In genomic region chr7:133009426-133009825, GRCh38 we compare ENCODE assay signal across 25 cellular contexts.
"Had no signal": no experiment of that assay in that cellular context is flagged by ENCODE, and none has a peak within 500 bp of the region (broad histone marks: within the 10 kb centered on the region; RNA-seq: fewer than 3 reads in every experiment).

No MANE protein-coding gene starts in this region.

- DNase-seq: activated CD4-positive, alpha-beta T cell treated with anti-CD3 and anti-CD28 coated beads, Interleukin-2, amount 10 ng/mL, durations not matched to agents 7 days and 5 days; activated CD4-positive, CD25-positive, alpha-beta regulatory T cell treated with anti-CD3 and anti-CD28 coated beads, Interleukin-2, amount 50 U/mL, for 72 hours; activated CD8-positive, alpha-beta T cell treated with anti-CD3 and anti-CD28 coated beads, Interleukin-2, amount 10 ng/mL, durations not matched to agents 7 days and 5 days; adrenal gland; dorsolateral prefrontal cortex; effector memory CD8-positive, alpha-beta T cell; esophagus squamous epithelium; hypothalamus; left cardiac atrium; right cardiac atrium; stimulated activated CD4-positive, alpha-beta T cell treated with anti-CD3 and anti-CD28 coated beads, Interleukin-1b, Interleukin-23, amount 100 ng/mL, for 48 hours; testis had no signal

- H3K4me1 Mint-ChIP-seq: activated CD4-positive, alpha-beta T cell treated with anti-CD3 and anti-CD28 coated beads, Interleukin-2, amount 10 ng/mL, durations not matched to agents 7 days and 5 days; nephron had no signal

- H3K27ac Mint-ChIP-seq: activated CD4-positive, alpha-beta T cell treated with anti-CD3 and anti-CD28 coated beads, Interleukin-2, amount 10 ng/mL, durations not matched to agents 7 days and 5 days; activated CD8-positive, alpha-beta T cell treated with anti-CD3 and anti-CD28 coated beads, Interleukin-2, amount 10 ng/mL, durations not matched to agents 7 days and 5 days; effector memory CD8-positive, alpha-beta T cell; stimulated activated effector memory CD8-positive, alpha-beta T cell treated with anti-CD3 and anti-CD28 coated beads, Interleukin-12 subunit alpha, Interleukin-12 subunit beta, amount 100 ng/mL, for 72 hours; type B pancreatic cell had no signal

- H3K27me3 ChIP-seq: adrenal gland, breast epithelium, dorsolateral prefrontal cortex, esophagus squamous epithelium, neutrophil, testis, vagina had no signal

- FAIRE-seq: colon, frontal cortex, islet of Langerhans had no signal

- H3K27me3 Mint-ChIP-seq: activated CD4-positive, alpha-beta T cell treated with anti-CD3 and anti-CD28 coated beads, Interleukin-2, amount 10 ng/mL, durations not matched to agents 7 days and 5 days; central memory CD8-positive, alpha-beta T cell; effector memory CD8-positive, alpha-beta T cell; type B pancreatic cell had no signal

- H3K27ac ChIP-seq: adrenal gland, breast epithelium, dorsolateral prefrontal cortex, esophagus squamous epithelium, neutrophil, parathyroid adenoma, testis, vagina, VCaP had no signal

- H3K4me3 Mint-ChIP-seq: activated CD4-positive, alpha-beta T cell treated with anti-CD3 and anti-CD28 coated beads, Interleukin-2, amount 10 ng/mL, durations not matched to agents 7 days and 5 days; activated CD8-positive, alpha-beta T cell treated with anti-CD3 and anti-CD28 coated beads, Interleukin-2, amount 10 ng/mL, durations not matched to agents 7 days and 5 days; central memory CD8-positive, alpha-beta T cell; effector memory CD8-positive, alpha-beta T cell; nephron; stimulated activated effector memory CD8-positive, alpha-beta T cell treated with anti-CD3 and anti-CD28 coated beads, Interleukin-12 subunit alpha, Interleukin-12 subunit beta, amount 100 ng/mL, for 72 hours; type B pancreatic cell had no signal

- H3K9me3 Mint-ChIP-seq: central memory CD8-positive, alpha-beta T cell; effector memory CD8-positive, alpha-beta T cell; nephron; type B pancreatic cell had no signal

- H3K36me3 Mint-ChIP-seq: stimulated activated effector memory CD8-positive, alpha-beta T cell treated with anti-CD3 and anti-CD28 coated beads, Interleukin-12 subunit alpha, Interleukin-12 subunit beta, amount 100 ng/mL, for 72 hours had no signal

- H2AFZ ChIP-seq: parathyroid adenoma had no signal

- H3K36me3 ChIP-seq: adrenal gland, breast epithelium, esophagus squamous epithelium, neutrophil, vagina had no signal

- ATAC-seq: activated CD8-positive, alpha-beta T cell treated with anti-CD3 and anti-CD28 coated beads, Interleukin-2, amount 10 ng/mL, durations not matched to agents 7 days and 5 days; activated naive CD4-positive, alpha-beta T cell treated with anti-CD3 and anti-CD28 coated beads, Interleukin-2, amount 50 U/mL, for 72 hours; effector memory CD8-positive, alpha-beta T cell; left cardiac atrium; right cardiac atrium; stimulated activated effector memory CD8-positive, alpha-beta T cell treated with anti-CD3 and anti-CD28 coated beads, Interleukin-12 subunit alpha, Interleukin-12 subunit beta, amount 100 ng/mL, for 72 hours had no signal

- H3K9me3 ChIP-seq: adrenal gland, breast epithelium, esophagus squamous epithelium, neutrophil, testis, vagina had no signal

- H3K4me1 ChIP-seq: breast epithelium, esophagus squamous epithelium, parathyroid adenoma, testis, vagina had no signal

- H3K9ac ChIP-seq: parathyroid adenoma had no signal

- H3K4me3 ChIP-seq: adrenal gland, breast epithelium, dorsolateral prefrontal cortex, esophagus squamous epithelium, testis, vagina had no signal
